ENCODE assay signal across 12 cellular contexts in genomic region chr3:149174901-149175300, GRCh38. TPM values are rescaled to one million over a fixed set of nuclear protein-coding genes. Genes with fewer than 3 reads are reported as not detected.
DNase-seq lines count a peak whose midpoint lies in the region; ATAC-seq and TF ChIP-seq lines count a peak whose summit lies in the region.
"Had no signal": no experiment of that assay in that cellular context is flagged by ENCODE, and none has a peak within 500 bp of the region (broad histone marks: within the 10 kb centered on the region; RNA-seq: fewer than 3 reads in every experiment).

No MANE protein-coding gene starts in this region.

- POLR2A ChIA-PET in activated naive CD8-positive, alpha-beta T cell treated with anti-CD3 and anti-CD28 coated beads, Interleukin-2, amount 10 ng/mL, durations not matched to agents 7 days and 5 days (lab: Charles Lee): no interaction called here

- H3K4me1 ChIP-seq in stomach: no peaks in the 10 kb centered on the region

- H3K4me1 Mint-ChIP-seq in activated naive CD8-positive, alpha-beta T cell treated with anti-CD3 and anti-CD28 coated beads, Interleukin-2, amount 10 ng/mL, durations not matched to agents 7 days and 5 days: peaks cover 7% of the 10 kb centered on the region

- in situ Hi-C loops in Caki2 (cut with HindIII; ENCODE audit: low pct_unique_long_range_greater_than_20kb, low sequenced_read_pairs): no loop called here

- H3K36me3 Mint-ChIP-seq in activated naive CD8-positive, alpha-beta T cell treated with anti-CD3 and anti-CD28 coated beads, Interleukin-2, amount 10 ng/mL, durations not matched to agents 7 days and 5 days: peaks cover 47% of the 10 kb centered on the region

- H3K27me3 Mint-ChIP-seq in activated naive CD8-positive, alpha-beta T cell treated with anti-CD3 and anti-CD28 coated beads, Interleukin-2, amount 10 ng/mL, durations not matched to agents 7 days and 5 days: no peaks in the 10 kb centered on the region

- no peak overlapping the region for H3K27ac Mint-ChIP-seq in activated naive CD8-positive, alpha-beta T cell treated with anti-CD3 and anti-CD28 coated beads, Interleukin-2, amount 10 ng/mL, durations not matched to agents 7 days and 5 days

- no peak for TF ChIP-seq POLR2A in stomach (IDR thresholded peaks at IDR 0.05)

- H3K4me3 Mint-ChIP-seq in activated naive CD8-positive, alpha-beta T cell treated with anti-CD3 and anti-CD28 coated beads, Interleukin-2, amount 10 ng/mL, durations not matched to agents 7 days and 5 days: no peak overlapping the region

- no peaks in the 10 kb centered on the region for H3K9me3 Mint-ChIP-seq in activated naive CD8-positive, alpha-beta T cell treated with anti-CD3 and anti-CD28 coated beads, Interleukin-2, amount 10 ng/mL, durations not matched to agents 7 days and 5 days

- intact Hi-C loops in stomach (cut with DNase I; ENCODE audit: low total_unique reads): no loop called here

- no peak overlapping the region for H3K27ac ChIP-seq in stomach
- no peak overlapping the region for H3K27ac ChIP-seq in substantia nigra (ENCODE audit: low read depth, low read length, poor library complexity, severe bottlenecking)

- 76 to 83% (median 78%) methylated on average over 3 of the region's 3 CpGs for WGBS in stomach, 5 donors

- DNase-seq in Caki2 (ENCODE audit: low read depth): peak; percentile 75
- DNase-seq in activated naive CD8-positive, alpha-beta T cell treated with anti-CD3 and anti-CD28 coated beads, Interleukin-2, amount 10 ng/mL, durations not matched to agents 7 days and 5 days: no peak
- no peak for DNase-seq in stomach
- DNase-seq in NCI-H1417 (lab: John Stamatoyannopoulos, UW): no peak
- no peak for DNase-seq in NCI-H446 (lab: John Stamatoyannopoulos, UW)
- no peak for DNase-seq in substantia nigra (lab: John Stamatoyannopoulos, UW)
- DNase-seq: Calu3 had no signal

- no peak overlapping the region for H3K4me3 ChIP-seq in stomach
- H3K4me3 ChIP-seq: lung had no signal

- TF ChIP-seq CTCF in stomach (IDR thresholded peaks at IDR 0.05): no peak

- no peaks in the 10 kb centered on the region for H3K27me3 ChIP-seq in stomach

- peak; percentile 86 for ATAC-seq in GM19397 (IDR thresholded peaks at IDR 0.05; ENCODE audit: unreplicated experiment)
- ATAC-seq in HG03135 (IDR thresholded peaks at IDR 0.05; ENCODE audit: unreplicated experiment): peak; percentile 84
- peak; percentile 60 for ATAC-seq in activated naive CD8-positive, alpha-beta T cell treated with anti-CD3 and anti-CD28 coated beads, Interleukin-2, amount 10 ng/mL, durations not matched to agents 7 days and 5 days (ENCODE audit: low read depth)

- H3K9me3 ChIP-seq in stomach: no peaks in the 10 kb centered on the region

- peaks cover 17 to 69% (median 65%) of the 10 kb centered on the region in 4 donors for H3K36me3 ChIP-seq in stomach

- TF ChIP-seq EP300 in stomach (IDR thresholded peaks at IDR 0.05): no peak

RNA-seq across cellular contexts. Expression of gene HPS3, which starts 45.5 kb away (rescaled TPM):
- 39.8 and 59.8 TPM in 2 replicates for total RNA-seq in Caki2 (2014; rRNA removed; shearing (Covaris generic); ENCODE audit: low replicate concordance)
- total RNA-seq in activated naive CD8-positive, alpha-beta T cell treated with anti-CD3 and anti-CD28 coated beads, Interleukin-2, amount 10 ng/mL, durations not matched to agents 7 days and 5 days: 10 to 100 TPM; 35.8 to 37.4 TPM
- 10 to 100 TPM; 11.2 to 23.9 (median 14.6) TPM for total RNA-seq in stomach
- 1 to 10 TPM; 6.3 to 9.5 (median 7.0) TPM for polyA plus RNA-seq in stomach

RNA-seq across cellular contexts. Expression of gene CP, which starts 46.7 kb away (rescaled TPM):
- 10.9 and 30.7 TPM in 2 replicates for total RNA-seq in Caki2 (2014; rRNA removed; shearing (Covaris generic); ENCODE audit: low replicate concordance)
- not detected for total RNA-seq in activated naive CD8-positive, alpha-beta T cell treated with anti-CD3 and anti-CD28 coated beads, Interleukin-2, amount 10 ng/mL, durations not matched to agents 7 days and 5 days
- 1 to 10 TPM in 2 of 5 donors, under 1 TPM in 1, not detected in 2; 0.73 to 7.5 (median 2.8) TPM for total RNA-seq in stomach
- 10 to 100 TPM in 2 of 3 donors, under 1 TPM in 1; 0.46 to 15.4 (median 10.1) TPM for polyA plus RNA-seq in stomach
- total RNA-seq: chondrocyte; T-helper 1 cell treated with Interleukin-12 subunit alpha and Interleukin-12 subunit beta and Interleukin-4 antibody, amounts not matched to agents 30 ng/mL and 1 ng/mL, for 36 hours had no signal
